21 cellular contexts compared by ENCODE assay signal in the genomic region with DNA sequence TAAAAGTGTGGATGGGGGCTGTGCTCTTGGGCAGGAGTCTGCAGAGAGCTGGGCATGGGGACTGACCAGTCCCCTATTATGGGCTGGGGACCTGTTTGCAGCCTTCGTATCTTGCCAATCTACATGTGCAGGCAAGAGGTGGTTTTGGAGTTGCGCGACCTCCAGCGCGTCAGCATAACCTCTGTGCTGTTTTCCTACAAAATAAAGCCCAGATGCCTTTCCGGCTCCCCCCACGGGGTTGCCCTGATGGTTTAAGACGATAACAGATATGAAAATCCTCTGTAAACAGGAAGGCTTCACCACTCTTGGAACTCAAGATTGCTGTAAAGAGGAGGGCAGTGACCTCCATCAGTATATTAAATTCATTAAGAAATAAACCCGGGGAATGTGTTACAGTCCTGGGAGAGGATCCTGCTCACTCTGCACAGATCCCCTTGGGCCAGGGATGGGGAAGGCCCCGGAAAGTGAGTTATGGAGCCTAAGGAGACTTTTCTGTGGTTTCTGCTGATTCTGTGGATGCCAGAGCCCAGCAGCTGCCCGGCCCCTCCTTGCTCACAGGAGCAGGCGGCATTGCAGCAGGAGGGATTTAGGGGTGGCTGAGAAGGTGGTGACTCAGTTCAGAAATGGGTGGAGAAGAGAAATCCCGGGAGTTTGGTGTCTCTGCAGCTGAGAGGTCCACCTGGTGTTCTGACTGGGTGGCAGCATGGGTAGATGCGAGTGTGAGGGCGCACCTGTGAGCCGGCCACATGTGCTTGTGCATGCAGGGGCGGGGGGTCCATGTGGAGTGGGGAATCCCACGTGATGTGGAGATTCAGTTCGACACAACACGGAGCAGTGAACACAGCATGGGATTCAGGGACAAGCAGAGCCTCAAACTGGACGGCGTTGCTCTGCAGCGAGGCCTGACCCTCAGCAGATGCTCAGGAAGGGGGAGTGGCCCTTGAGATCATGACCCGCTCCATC. TPM values are rescaled to one million over a fixed set of nuclear protein-coding genes. Genes with fewer than 3 reads are reported as not detected.
DNase-seq lines count a peak whose midpoint lies in the region; ATAC-seq and TF ChIP-seq lines count a peak whose summit lies in the region.
"Had no signal": no experiment of that assay in that cellular context is flagged by ENCODE, and none has a peak within 500 bp of the region (broad histone marks: within the 10 kb centered on the region; RNA-seq: fewer than 3 reads in every experiment).

No MANE protein-coding gene starts in this region.

- TF ChIP-seq CTCF in fibroblast of villous mesenchyme (IDR thresholded peaks at IDR 0.05; ENCODE audit: insufficient read depth, low read depth, low read length) = no peak

- DNase-seq in A172 (ENCODE audit: low spot score) = peak; percentile 93
- peak; percentile 39 for DNase-seq in HT1080 (ENCODE audit: low read depth)
- DNase-seq in fibroblast of villous mesenchyme (ENCODE audit: low read depth) = peak; percentile 50
- no peak for DNase-seq in DMS 273 treated with DMSO at 0.1 percent for 48 hours (lab: John Stamatoyannopoulos, UW)
- DNase-seq: ACHN; activated CD4-positive, alpha-beta T cell treated with anti-CD3 and anti-CD28 coated beads, Interleukin-2, amount 50 U/mL, for 4 hours; activated naive CD8-positive, alpha-beta T cell treated with anti-CD3 and anti-CD28 coated beads, Interleukin-2, amount 10 ng/mL, durations not matched to agents 7 days and 5 days; activated T-cell treated with anti-CD3 and anti-CD28 coated beads, Interleukin-2, amount 50 U/mL, for 24 hours; CD8-positive, alpha-beta T cell; effector memory CD4-positive, alpha-beta T cell; left ventricle myocardium inferior; MV-4-11; NK-92 treated with Interleukin-12 subunit alpha and Interleukin-12 subunit beta, amount 100 ng/mL, for 24 hours; ovary; SIG-M5; small intestine had no signal

- no peak overlapping the region for H3K4me3 ChIP-seq in fibroblast of villous mesenchyme (ENCODE audit: low read depth, low read length)
- H3K4me3 ChIP-seq: left ventricle myocardium inferior, ovary, tibial nerve had no signal

- ATAC-seq in SK-N-SH treated with all-trans-retinoic acid at 6 μM for 48 hours (no peak), HG03442 (IDR thresholded peaks at IDR 0.05; ENCODE audit: unreplicated experiment) (no peak), HG03432 (IDR thresholded peaks at IDR 0.05; ENCODE audit: unreplicated experiment) (no peak), GM21737 (IDR thresholded peaks at IDR 0.05; ENCODE audit: unreplicated experiment) (no peak)
- ATAC-seq: CD8-positive, alpha-beta T cell had no signal

TF ChIP-seq in SK-N-SH treated with all-trans-retinoic acid at 6 μM for 48 hours, 23 proteins besides CTCF, POLR2A, EP300 and RAD21:
- TF ChIP-seq TCF4 (CRISPR knock-in tag; IDR thresholded peaks at IDR 0.05; ENCODE audit: borderline replicate concordance) = peak; percentile 63; the same call in 1 of the 2 replicates
- TF ChIP-seq SNAI2 (CRISPR knock-in tag; IDR thresholded peaks at IDR 0.05) = no peak

RNA-seq across cellular contexts. Expression of gene SPPL2C, which starts 16.2 kb away (rescaled TPM):
- total RNA-seq in A172 (2014; rRNA removed; shearing (Covaris generic)) = not detected in 2 replicates
- total RNA-seq in HT1080 (2014; rRNA removed; shearing (Covaris generic)) = not detected in 2 replicates
- polyA plus RNA-seq in HT1080 (2015; cell fraction: cytosol; rRNA removed) = not detected in 2 replicates
- polyA plus RNA-seq in HT1080 (2015; cell fraction: nucleus; rRNA removed) = not detected in 2 replicates
- total RNA-seq in fibroblast of villous mesenchyme = not detected in 2 replicates
- total RNA-seq: activated naive CD8-positive, alpha-beta T cell treated with anti-CD3 and anti-CD28 coated beads, Interleukin-2, amount 10 ng/mL, durations not matched to agents 7 days and 5 days; CD8-positive, alpha-beta T cell; left ventricle myocardium inferior; ovary; tibial nerve had no signal
- polyA plus RNA-seq: ovary, small intestine had no signal

RNA-seq across cellular contexts. Expression of gene CRHR1, which starts 44.3 kb away (rescaled TPM):
- 0.05 and 0.10 TPM in 2 replicates for total RNA-seq in A172 (2014; rRNA removed; shearing (Covaris generic))
- not detected in 2 replicates for total RNA-seq in HT1080 (2014; rRNA removed; shearing (Covaris generic))
- not detected in 2 replicates for polyA plus RNA-seq in HT1080 (2015; cell fraction: cytosol; rRNA removed)
- not detected in 2 replicates for polyA plus RNA-seq in HT1080 (2015; cell fraction: nucleus; rRNA removed)
- not detected in 2 replicates for total RNA-seq in fibroblast of villous mesenchyme
- total RNA-seq: activated naive CD8-positive, alpha-beta T cell treated with anti-CD3 and anti-CD28 coated beads, Interleukin-2, amount 10 ng/mL, durations not matched to agents 7 days and 5 days; CD8-positive, alpha-beta T cell; left ventricle myocardium inferior; tibial nerve had no signal
